Comparison of ENCODE assay signal across 21 cellular contexts in the genomic region with DNA sequence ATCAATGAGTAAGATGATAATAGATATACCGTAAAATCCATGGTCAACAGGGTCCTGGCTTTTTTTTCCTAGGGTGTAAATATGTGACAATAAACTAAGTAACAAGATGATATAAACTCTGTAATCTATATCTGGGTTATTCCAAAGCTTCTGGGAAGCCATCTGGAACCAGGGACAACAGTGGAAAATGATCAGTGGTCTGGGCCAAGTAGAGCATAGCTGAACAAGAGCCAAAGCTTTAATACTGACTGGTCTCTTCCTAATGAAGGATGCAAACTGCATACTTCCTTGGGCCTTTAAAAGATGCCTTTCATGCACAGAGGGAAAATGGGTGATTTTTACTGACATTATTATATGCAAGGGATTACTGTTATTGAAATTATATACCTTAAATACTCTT. TPM values are rescaled to one million over a fixed set of nuclear protein-coding genes. Genes with fewer than 3 reads are reported as not detected.
A peak's percentile ranks its signal among the peaks of the same experiment; 100 is the strongest.
DNase-seq lines count a peak whose midpoint lies in the region; ATAC-seq, FAIRE-seq and TF ChIP-seq lines count a peak whose summit lies in the region.
"Had no signal": no experiment of that assay in that cellular context is flagged by ENCODE, and none has a peak within 500 bp of the region (broad histone marks: within the 10 kb centered on the region; RNA-seq: fewer than 3 reads in every experiment).

No MANE protein-coding gene starts in this region.

- ATAC-seq in RWPE2 (ENCODE audit: low read depth): no peak
- ATAC-seq in GM21526 (IDR thresholded peaks at IDR 0.05; ENCODE audit: low FRiP score, unreplicated experiment): no peak
- no peak for ATAC-seq in GM18870 (IDR thresholded peaks at IDR 0.05; ENCODE audit: unreplicated experiment)
- ATAC-seq: A549 had no signal

- H2AFZ ChIP-seq in KMS-11 (ENCODE audit: low read depth): no peak overlapping the region

- DNase-seq in DMS 273 (lab: John Stamatoyannopoulos, UW; ENCODE audit: unreplicated experiment): peak; percentile 36
- DNase-seq in RWPE2 (ENCODE audit: low spot score): no peak
- no peak for DNase-seq in kidney
- DNase-seq in SW480 (ENCODE audit: low spot score): no peak
- DNase-seq: Caco-2; CD8-positive, alpha-beta memory T cell; DMS79 treated with DMSO at 0.1 percent for 48 hours; EL; GDM1; HCEC 1CT; HFFc6 had no signal

- H3K4me1 ChIP-seq in KMS-11 (ENCODE audit: low read depth, poor library complexity, severe bottlenecking): peaks cover 61% of the 10 kb centered on the region
- peaks cover 58% of the 10 kb centered on the region for H3K4me1 ChIP-seq in RWPE2 (ENCODE audit: insufficient read depth, poor library complexity, severe bottlenecking)
- peaks cover 0 to 8% of the 10 kb centered on the region in 2 donors for H3K4me1 ChIP-seq in kidney (ENCODE audit: control insufficient read depth in 1 of 2, insufficient read depth in 1 of 2, low read depth in 1 of 2, low read length in 2 of 2)
- H3K4me1 ChIP-seq: A549, Caco-2 had no signal

- no peaks in the 10 kb centered on the region for H3K36me3 ChIP-seq in KMS-11 (ENCODE audit: insufficient read depth)
- H3K36me3 ChIP-seq in RWPE2 (ENCODE audit: low read depth): no peaks in the 10 kb centered on the region
- no peaks in the 10 kb centered on the region for H3K36me3 ChIP-seq in kidney (ENCODE audit: control insufficient read depth in 1 of 2, insufficient read depth in 2 of 2, low read length in 2 of 2)

- H3K9ac ChIP-seq in KMS-11 (no peak overlapping the region), kidney (ENCODE audit: low read length in 2 of 2) (no peak overlapping the region)

- H3K4me3 ChIP-seq in KMS-11 (IDR thresholded peaks at IDR 0.05; ENCODE audit: insufficient read depth, low read depth, low read length) (no peak overlapping the region), RWPE2 (ENCODE audit: severe bottlenecking) (no peak overlapping the region), kidney (ENCODE audit: low read length in 2 of 2) (no peak overlapping the region)
- H3K4me3 ChIP-seq: A549 had no signal

- no peak for FAIRE-seq in kidney (lab: Jason Lieb, UNC)
- FAIRE-seq: GM12892, GM19239 had no signal

- intact Hi-C loops in kidney (cut with DNase I): no loop called here

- H3K4me2 ChIP-seq in KMS-11: peak overlapping the region; percentile 6; the same call in 1 of the 2 replicates
- H3K4me2 ChIP-seq: A549 had no signal

- no peaks in the 10 kb centered on the region for H3K27me3 ChIP-seq in KMS-11 (ENCODE audit: insufficient read depth, low read depth)
- no peaks in the 10 kb centered on the region for H3K27me3 ChIP-seq in RWPE2 (ENCODE audit: insufficient read depth, poor library complexity, severe bottlenecking)

- H3K27ac ChIP-seq in KMS-11 (no peak overlapping the region), RWPE2 (ENCODE audit: poor library complexity, severe bottlenecking) (peak overlapping the region; percentile 94), kidney (ENCODE audit: low read depth in 2 of 2, low read length in 2 of 2) (peak overlapping the region; percentile 40 to 47)
- H3K27ac ChIP-seq: A549, HL-60 had no signal

- H3K9me3 ChIP-seq in RWPE2 (ENCODE audit: severe bottlenecking) (no peaks in the 10 kb centered on the region), kidney (ENCODE audit: control insufficient read depth in 1 of 2, low read length in 2 of 2) (no peaks in the 10 kb centered on the region)
- H3K9me3 ChIP-seq: A549, Caco-2 had no signal

- TF ChIP-seq CTCF in KMS-11 (conservative IDR thresholded peaks at IDR 0.05; ENCODE audit: low read depth, low read length) (no peak), RWPE2 (IDR thresholded peaks at IDR 0.05; ENCODE audit: poor library complexity, severe bottlenecking) (no peak), kidney (IDR thresholded peaks at IDR 0.05; ENCODE audit: borderline replicate concordance, extremely low read depth, insufficient read depth) (no peak)

- no peaks in the 10 kb centered on the region for H4K20me1 ChIP-seq in KMS-11 (ENCODE audit: insufficient read depth)

- no peaks in the 10 kb centered on the region for H3K79me2 ChIP-seq in KMS-11 (ENCODE audit: insufficient read depth, low read depth)

RNA-seq across cellular contexts. Expression of a gene that starts 8.9 kb away (rescaled TPM):
- total RNA-seq in kidney: 3.7 TPM
- 9.8 TPM for polyA plus RNA-seq in kidney (ENCODE audit: insufficient read depth, low read depth, low replicate concordance)
- total RNA-seq: Caco-2, H4, HFFc6 had no signal
- polyA plus RNA-seq: A549; AG04450; BJ; CD8-positive, alpha-beta memory T cell had no signal
